1 cellular context compared by ENCODE assay signal in the genomic region with DNA sequence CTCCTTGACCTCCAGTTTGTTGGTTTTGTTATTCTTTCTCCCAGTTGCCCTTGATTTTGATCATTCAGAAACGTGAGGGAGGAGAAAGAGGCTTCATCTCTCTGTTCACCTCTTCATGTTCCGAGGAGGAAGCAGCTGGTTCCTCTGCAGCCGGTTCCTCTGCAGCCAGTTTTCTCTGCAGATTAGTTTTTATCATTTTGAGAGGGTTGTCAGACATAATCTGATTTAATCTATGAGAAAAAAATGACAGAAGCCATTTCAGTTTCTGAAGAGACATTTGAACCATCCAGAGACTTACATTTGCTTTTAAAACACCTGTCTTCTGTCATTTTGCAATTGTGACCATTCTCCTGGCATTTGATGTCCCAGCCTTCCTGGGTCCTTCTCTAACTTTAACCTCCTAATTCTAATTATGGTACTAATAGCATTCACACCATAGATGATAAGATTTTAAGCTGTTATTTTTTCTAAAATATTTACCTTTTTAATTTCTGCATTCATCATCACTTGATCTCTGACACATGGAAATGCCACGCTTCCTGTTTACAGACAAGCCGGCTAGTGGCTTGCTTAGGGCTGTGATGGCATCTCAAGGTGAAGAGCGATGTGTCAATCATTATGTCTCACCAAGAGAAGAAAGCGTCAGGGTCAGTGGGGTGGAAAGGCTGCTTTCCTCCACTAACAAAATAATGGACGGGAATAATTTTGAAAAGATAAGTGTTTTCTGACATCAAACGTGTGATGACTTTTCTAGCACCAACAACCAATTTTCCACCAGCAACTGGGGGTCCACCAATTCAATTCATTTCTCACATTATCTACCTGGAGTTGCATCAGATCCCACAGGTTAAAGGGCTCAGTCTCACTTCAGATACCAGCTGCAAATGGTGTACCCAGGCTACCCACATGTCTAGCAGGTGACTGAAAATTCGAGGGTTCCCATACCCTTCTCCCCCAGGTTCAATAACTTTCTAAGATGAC.
TF ChIP-seq lines count a peak whose summit lies in the region.

No MANE protein-coding gene starts in this region.

TF ChIP-seq in WTC11, 78 proteins besides CTCF, POLR2A, EP300 and RAD21 (continued from another document):
- TF ChIP-seq, protein P1, sequence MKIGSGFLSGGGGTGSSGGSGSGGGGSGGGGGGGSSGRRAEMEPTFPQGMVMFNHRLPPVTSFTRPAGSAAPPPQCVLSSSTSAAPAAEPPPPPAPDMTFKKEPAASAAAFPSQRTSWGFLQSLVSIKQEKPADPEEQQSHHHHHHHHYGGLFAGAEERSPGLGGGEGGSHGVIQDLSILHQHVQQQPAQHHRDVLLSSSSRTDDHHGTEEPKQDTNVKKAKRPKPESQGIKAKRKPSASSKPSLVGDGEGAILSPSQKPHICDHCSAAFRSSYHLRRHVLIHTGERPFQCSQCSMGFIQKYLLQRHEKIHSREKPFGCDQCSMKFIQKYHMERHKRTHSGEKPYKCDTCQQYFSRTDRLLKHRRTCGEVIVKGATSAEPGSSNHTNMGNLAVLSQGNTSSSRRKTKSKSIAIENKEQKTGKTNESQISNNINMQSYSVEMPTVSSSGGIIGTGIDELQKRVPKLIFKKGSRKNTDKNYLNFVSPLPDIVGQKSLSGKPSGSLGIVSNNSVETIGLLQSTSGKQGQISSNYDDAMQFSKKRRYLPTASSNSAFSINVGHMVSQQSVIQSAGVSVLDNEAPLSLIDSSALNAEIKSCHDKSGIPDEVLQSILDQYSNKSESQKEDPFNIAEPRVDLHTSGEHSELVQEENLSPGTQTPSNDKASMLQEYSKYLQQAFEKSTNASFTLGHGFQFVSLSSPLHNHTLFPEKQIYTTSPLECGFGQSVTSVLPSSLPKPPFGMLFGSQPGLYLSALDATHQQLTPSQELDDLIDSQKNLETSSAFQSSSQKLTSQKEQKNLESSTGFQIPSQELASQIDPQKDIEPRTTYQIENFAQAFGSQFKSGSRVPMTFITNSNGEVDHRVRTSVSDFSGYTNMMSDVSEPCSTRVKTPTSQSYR (CRISPR knock-in tag; IDR thresholded peaks at IDR 0.05) = no peak
- TF ChIP-seq, protein P2, sequence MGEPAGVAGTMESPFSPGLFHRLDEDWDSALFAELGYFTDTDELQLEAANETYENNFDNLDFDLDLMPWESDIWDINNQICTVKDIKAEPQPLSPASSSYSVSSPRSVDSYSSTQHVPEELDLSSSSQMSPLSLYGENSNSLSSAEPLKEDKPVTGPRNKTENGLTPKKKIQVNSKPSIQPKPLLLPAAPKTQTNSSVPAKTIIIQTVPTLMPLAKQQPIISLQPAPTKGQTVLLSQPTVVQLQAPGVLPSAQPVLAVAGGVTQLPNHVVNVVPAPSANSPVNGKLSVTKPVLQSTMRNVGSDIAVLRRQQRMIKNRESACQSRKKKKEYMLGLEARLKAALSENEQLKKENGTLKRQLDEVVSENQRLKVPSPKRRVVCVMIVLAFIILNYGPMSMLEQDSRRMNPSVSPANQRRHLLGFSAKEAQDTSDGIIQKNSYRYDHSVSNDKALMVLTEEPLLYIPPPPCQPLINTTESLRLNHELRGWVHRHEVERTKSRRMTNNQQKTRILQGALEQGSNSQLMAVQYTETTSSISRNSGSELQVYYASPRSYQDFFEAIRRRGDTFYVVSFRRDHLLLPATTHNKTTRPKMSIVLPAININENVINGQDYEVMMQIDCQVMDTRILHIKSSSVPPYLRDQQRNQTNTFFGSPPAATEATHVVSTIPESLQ (CRISPR knock-in tag; IDR thresholded peaks at IDR 0.05) = no peak
- TF ChIP-seq JUN (CRISPR knock-in tag; IDR thresholded peaks at IDR 0.05) (no peak), FOXJ3 (CRISPR knock-in tag; IDR thresholded peaks at IDR 0.05; ENCODE audit: borderline replicate concordance) (no peak), ZNF232 (CRISPR knock-in tag; IDR thresholded peaks at IDR 0.05) (no peak), JAZF1 (CRISPR knock-in tag; IDR thresholded peaks at IDR 0.05) (no peak), RELA (CRISPR knock-in tag; IDR thresholded peaks at IDR 0.05; ENCODE audit: borderline replicate concordance) (no peak), RORB (CRISPR knock-in tag; IDR thresholded peaks at IDR 0.05) (no peak), PRRX2 (CRISPR knock-in tag; IDR thresholded peaks at IDR 0.05) (no peak), SP1 (CRISPR knock-in tag; conservative IDR thresholded peaks at IDR 0.05) (no peak)
- TF ChIP-seq, protein P3, sequence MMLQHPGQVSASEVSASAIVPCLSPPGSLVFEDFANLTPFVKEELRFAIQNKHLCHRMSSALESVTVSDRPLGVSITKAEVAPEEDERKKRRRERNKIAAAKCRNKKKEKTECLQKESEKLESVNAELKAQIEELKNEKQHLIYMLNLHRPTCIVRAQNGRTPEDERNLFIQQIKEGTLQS (CRISPR knock-in tag; conservative IDR thresholded peaks at IDR 0.05) = no peak
- TF ChIP-seq, protein P4, sequence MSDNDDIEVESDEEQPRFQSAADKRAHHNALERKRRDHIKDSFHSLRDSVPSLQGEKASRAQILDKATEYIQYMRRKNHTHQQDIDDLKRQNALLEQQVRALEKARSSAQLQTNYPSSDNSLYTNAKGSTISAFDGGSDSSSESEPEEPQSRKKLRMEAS (CRISPR knock-in tag; IDR thresholded peaks at IDR 0.05) = no peak
- TF ChIP-seq, protein P5, sequence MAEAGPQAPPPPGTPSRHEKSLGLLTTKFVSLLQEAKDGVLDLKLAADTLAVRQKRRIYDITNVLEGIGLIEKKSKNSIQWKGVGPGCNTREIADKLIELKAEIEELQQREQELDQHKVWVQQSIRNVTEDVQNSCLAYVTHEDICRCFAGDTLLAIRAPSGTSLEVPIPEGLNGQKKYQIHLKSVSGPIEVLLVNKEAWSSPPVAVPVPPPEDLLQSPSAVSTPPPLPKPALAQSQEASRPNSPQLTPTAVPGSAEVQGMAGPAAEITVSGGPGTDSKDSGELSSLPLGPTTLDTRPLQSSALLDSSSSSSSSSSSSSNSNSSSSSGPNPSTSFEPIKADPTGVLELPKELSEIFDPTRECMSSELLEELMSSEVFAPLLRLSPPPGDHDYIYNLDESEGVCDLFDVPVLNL (CRISPR knock-in tag; IDR thresholded peaks at IDR 0.05; ENCODE audit: borderline replicate concordance, low read depth) = no peak
- TF ChIP-seq, protein P6, sequence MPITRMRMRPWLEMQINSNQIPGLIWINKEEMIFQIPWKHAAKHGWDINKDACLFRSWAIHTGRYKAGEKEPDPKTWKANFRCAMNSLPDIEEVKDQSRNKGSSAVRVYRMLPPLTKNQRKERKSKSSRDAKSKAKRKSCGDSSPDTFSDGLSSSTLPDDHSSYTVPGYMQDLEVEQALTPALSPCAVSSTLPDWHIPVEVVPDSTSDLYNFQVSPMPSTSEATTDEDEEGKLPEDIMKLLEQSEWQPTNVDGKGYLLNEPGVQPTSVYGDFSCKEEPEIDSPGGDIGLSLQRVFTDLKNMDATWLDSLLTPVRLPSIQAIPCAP (CRISPR knock-in tag; IDR thresholded peaks at IDR 0.05) = no peak
TF ChIP-seq in WTC11: peak in this region for 0.
